19 cellular contexts compared by ENCODE assay signal in the genomic region with DNA sequence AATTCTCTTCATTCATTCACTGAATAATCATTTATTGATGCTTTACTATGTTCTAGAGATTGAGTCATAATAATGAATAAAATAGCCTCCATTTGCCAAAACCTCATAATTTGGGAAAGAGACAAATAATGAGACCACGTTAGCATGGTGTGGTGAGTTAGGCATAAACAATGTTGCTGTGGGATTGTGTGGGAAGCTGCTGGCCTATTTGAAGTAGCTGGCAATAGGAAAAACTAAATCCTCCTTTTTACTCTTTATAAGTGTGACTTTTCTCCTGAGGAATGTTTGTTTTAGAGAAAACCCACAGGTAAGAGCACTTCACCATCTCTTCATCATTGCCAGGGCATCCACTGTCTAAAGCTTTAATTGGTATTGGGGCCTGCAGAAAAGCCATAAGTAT.
A peak's percentile ranks its signal among the peaks of the same experiment; 100 is the strongest.
DNase-seq lines count a peak whose midpoint lies in the region.
"Had no signal": no experiment of that assay in that cellular context is flagged by ENCODE, and none has a peak within 500 bp of the region (broad histone marks: within the 10 kb centered on the region; RNA-seq: fewer than 3 reads in every experiment).

No MANE protein-coding gene starts in this region.

- DNase-seq in ELR (ENCODE audit: low read depth), result peak; percentile 64
- DNase-seq in SW480 (ENCODE audit: low spot score), result peak; percentile 32
- DNase-seq in fibroblast of peridontal ligament (ENCODE audit: extremely low read depth), result peak; percentile 76
- DNase-seq in renal cortical epithelial cell (ENCODE audit: low read depth), result peak; percentile 87
- no peak for DNase-seq in anterior cingulate cortex (lab: John Stamatoyannopoulos, UW)
- no peak for DNase-seq in medulla oblongata (ENCODE audit: extremely low spot score)
- DNase-seq in globus pallidus (ENCODE audit: low spot score), result no peak
- DNase-seq in activated T-cell treated with anti-CD3 and anti-CD28 coated beads, Interleukin-2, amount 50 U/mL, for 48 hours, result no peak
- DNase-seq: activated CD4-positive, alpha-beta T cell treated with anti-CD3 and anti-CD28 coated beads, Interleukin-2, amount 10 ng/mL, durations not matched to agents 7 days and 5 days; activated CD8-positive, alpha-beta memory T cell treated with anti-CD3 and anti-CD28 coated beads, Interleukin-2, amount 50 U/mL, for 48 hours; activated gamma-delta T cell treated with Interleukin-2 at 50 U/mL for 16 hours; BE2C; effector memory CD8-positive, alpha-beta T cell; NCI-H345; NK-92 treated with Interleukin-12 subunit alpha and Interleukin-12 subunit beta, amount 100 ng/mL, for 24 hours; Right ventricle myocardium superior; stimulated activated CD4-positive, alpha-beta T cell treated with anti-CD3 and anti-CD28 coated beads, Interleukin-4, amount 100 ng/mL, for 4 hours; T-helper 1 cell; upper lobe of right lung had no signal

Comparison
In these comparisons a context has a peak if more than half of its experiments do, and no peak if none do; other contexts are left out.
1. DNase-seq: peak in ELR (single experiment), SW480 (single experiment), fibroblast of peridontal ligament (single experiment) and renal cortical epithelial cell (single experiment); none in anterior cingulate cortex (0 of 58), medulla oblongata (single experiment), globus pallidus (single experiment) and activated T-cell treated with anti-CD3 and anti-CD28 coated beads, Interleukin-2, amount 50 U/mL, for 48 hours (0 of 2).